Comparison of ENCODE assay signal across 8 cellular contexts in genomic region chr19:58519087-58519354, GRCh38. TPM values are rescaled to one million over a fixed set of nuclear protein-coding genes. Genes with fewer than 3 reads are reported as not detected.
DNase-seq lines count a peak whose midpoint lies in the region; ATAC-seq and TF ChIP-seq lines count a peak whose summit lies in the region.

No MANE protein-coding gene starts in this region.

- no peak for TF ChIP-seq EP300 in ovary (IDR thresholded peaks at IDR 0.05)

- no peaks in the 10 kb centered on the region for H3F3A ChIP-seq in Loucy (ENCODE audit: low read depth)

- ATAC-seq in GM18867 (IDR thresholded peaks at IDR 0.05; ENCODE audit: unreplicated experiment), result peak; percentile 3
- no peak for ATAC-seq in GM18502 (IDR thresholded peaks at IDR 0.05; ENCODE audit: poor library complexity, unreplicated experiment)

- H3K4me1 ChIP-seq in Loucy (ENCODE audit: insufficient read depth, low read length, poor library complexity, severe bottlenecking) (peaks cover 29% of the 10 kb centered on the region), SJCRH30 (no peaks in the 10 kb centered on the region), adrenal gland (replicated peaks in 1 of 2) (peaks cover 24 to 31% of the 10 kb centered on the region in 2 donors), cardiac muscle cell (ENCODE audit: low read depth) (peaks cover 15% of the 10 kb centered on the region), ovary (ENCODE audit: insufficient read depth) (peaks cover 7% of the 10 kb centered on the region)

- H3K9me2 ChIP-seq in Loucy (replicated peaks; ENCODE audit: low read depth, low read length), result no peaks in the 10 kb centered on the region

- H3K9me3 ChIP-seq in Loucy (ENCODE audit: insufficient read depth, low read depth, low read length), result no peaks in the 10 kb centered on the region
- no peaks in the 10 kb centered on the region for H3K9me3 ChIP-seq in SJCRH30 (replicated peaks)
- H3K9me3 ChIP-seq in adrenal gland (replicated peaks in 1 of 3), result no peaks in the 10 kb centered on the region
- no peaks in the 10 kb centered on the region for H3K9me3 ChIP-seq in cardiac muscle cell (ENCODE audit: low read depth)
- no peaks in the 10 kb centered on the region for H3K9me3 ChIP-seq in ovary

- peak; percentile 80 for DNase-seq in AG08395 (ENCODE audit: low spot score)
- peak; percentile 77 to 84 for DNase-seq in SJCRH30
- DNase-seq in adrenal gland, result peak; percentile 58 to 85 (median 75)
- peak; percentile 82 to 87 for DNase-seq in cardiac muscle cell (ENCODE audit: low read depth in 1 of 2, low spot score in 1 of 2)
- peak; percentile 59 to 78 (median 66) for DNase-seq in ovary

- intact Hi-C loops in adrenal gland (cut with DNase I) (no loop called here), ovary (cut with DNase I) (loop anchor here in 1 of 4 donors (1.0 kb wide), 1 partner anchor 39 kb away; the partner anchor contains the start of gene UBE2M)

- peak overlapping the region; percentile 87 for H3K4me3 ChIP-seq in Loucy (ENCODE audit: low read length, poor library complexity, severe bottlenecking)
- peak overlapping the region; percentile 75 for H3K4me3 ChIP-seq in SJCRH30
- peak overlapping the region; percentile 22 to 82 (median 38) for H3K4me3 ChIP-seq in adrenal gland
- H3K4me3 ChIP-seq in cardiac muscle cell, result peak overlapping the region; percentile 76
- peak overlapping the region; percentile 76 for H3K4me3 ChIP-seq in ovary

- WGBS in adrenal gland, 4 donors, result 0% methylated on average over 10 to 14 of the region's 14 CpGs; no CpG with 5 or more reads in 1 of the 4 donors
- 0 to 1% (median 1%) methylated on average over 11 to 14 of the region's 14 CpGs for WGBS in ovary, 3 donors

- H2AFZ ChIP-seq in Loucy (ENCODE audit: low read length), result peak overlapping the region; percentile 92

- no peaks in the 10 kb centered on the region for H3K36me3 ChIP-seq in Loucy (ENCODE audit: insufficient read depth, low read length)
- H3K36me3 ChIP-seq in SJCRH30, result no peaks in the 10 kb centered on the region; the same call in 1 of the 2 replicates
- peaks cover 0 to 16% of the 10 kb centered on the region in 2 donors for H3K36me3 ChIP-seq in adrenal gland (replicated peaks in 1 of 2)
- H3K36me3 ChIP-seq in cardiac muscle cell, result peaks cover 13% of the 10 kb centered on the region
- H3K36me3 ChIP-seq in ovary, result no peaks in the 10 kb centered on the region

- TF ChIP-seq CTCF in Loucy (conservative IDR thresholded peaks at IDR 0.05; ENCODE audit: low read length) (peak; percentile 55), adrenal gland (IDR thresholded peaks at IDR 0.05) (peak in 3 of 6 experiments; percentile 43 to 78 (median 70)), cardiac muscle cell (IDR thresholded peaks at IDR 0.05; ENCODE audit: low read depth, low read length) (peak; percentile 78), ovary (IDR thresholded peaks at IDR 0.05) (peak in 1 of 3 donors; percentile 15)

- peak overlapping the region; percentile 67 for H3K27ac ChIP-seq in SJCRH30
- peak overlapping the region; percentile 78 to 98 (median 94) for H3K27ac ChIP-seq in adrenal gland
- peak overlapping the region; percentile 92 for H3K27ac ChIP-seq in cardiac muscle cell
- H3K27ac ChIP-seq in ovary, result peak overlapping the region; percentile 65 to 86

- H3K4me2 ChIP-seq in Loucy (ENCODE audit: low read depth, low read length, poor library complexity, severe bottlenecking), result peak overlapping the region; percentile 93

- no peaks in the 10 kb centered on the region for H4K20me1 ChIP-seq in Loucy (ENCODE audit: insufficient read depth, low read length, poor library complexity, severe bottlenecking)

- peaks cover 45% of the 10 kb centered on the region for H3K79me2 ChIP-seq in Loucy (ENCODE audit: insufficient read depth, low read length)

- H3K9ac ChIP-seq in Loucy (ENCODE audit: low read depth, low read length, poor library complexity, severe bottlenecking), result peak overlapping the region; percentile 97

- TF ChIP-seq POLR2A in adrenal gland (IDR thresholded peaks at IDR 0.05), result no peak
- TF ChIP-seq POLR2A in ovary (IDR thresholded peaks at IDR 0.05), result no peak

- no peaks in the 10 kb centered on the region for H3K27me3 ChIP-seq in Loucy (ENCODE audit: insufficient read depth, low read length, poor library complexity, severe bottlenecking)
- no peaks in the 10 kb centered on the region for H3K27me3 ChIP-seq in SJCRH30
- H3K27me3 ChIP-seq in adrenal gland, result no peaks in the 10 kb centered on the region
- H3K27me3 ChIP-seq in cardiac muscle cell, result no peaks in the 10 kb centered on the region
- no peaks in the 10 kb centered on the region for H3K27me3 ChIP-seq in ovary

RNA-seq across cellular contexts. Expression of gene ZBTB45, which starts 0.6 kb away (rescaled TPM):
- total RNA-seq in SJCRH30 (2014; rRNA removed; shearing (Covaris generic)), result 5.1 and 5.5 TPM in 2 replicates
- total RNA-seq in adrenal gland, result 10 to 100 TPM; 10.2 to 20.4 (median 14.9) TPM
- 10 to 100 TPM in 1 of 3 donors, 1 to 10 TPM in 2; 1.7 to 12.6 (median 7.9) TPM for polyA plus RNA-seq in adrenal gland
- 22.8 and 26.3 TPM in 2 replicates for total RNA-seq in cardiac muscle cell
- 29.4 and 34.6 TPM in 2 replicates for polyA plus RNA-seq in cardiac muscle cell
- 10 to 100 TPM in 5 of 7 donors, 1 to 10 TPM in 2; 8.1 to 23.3 (median 17.3) TPM for total RNA-seq in ovary
- polyA plus RNA-seq in ovary, result 10 to 100 TPM in 1 of 2 donors, 1 to 10 TPM in 1; 1.1 to 11.6 TPM

RNA-seq across cellular contexts. Expression of gene SLC27A5, which starts 7.2 kb away (rescaled TPM):
- 0.89 and 1.0 TPM in 2 replicates for total RNA-seq in SJCRH30 (2014; rRNA removed; shearing (Covaris generic))
- total RNA-seq in adrenal gland (10 to 100 TPM in 2 of 8 donors, 1 to 10 TPM in 6; 3.8 to 12.8 (median 8.7) TPM), cardiac muscle cell (17.7 and 23.9 TPM in 2 replicates), ovary (10 to 100 TPM in 4 of 7 donors, 1 to 10 TPM in 3; 6.5 to 14.8 (median 11.1) TPM)
- polyA plus RNA-seq in adrenal gland (10 to 100 TPM in 2 of 3 donors, 1 to 10 TPM in 1; 5.9 to 18.3 (median 17.5) TPM), cardiac muscle cell (22.5 and 22.8 TPM in 2 replicates), ovary (10 to 100 TPM in 1 of 2 donors, under 1 TPM in 1; 0.70 to 14.2 TPM)

RNA-seq across cellular contexts. Expression of gene TRIM28, which starts 24.8 kb away (rescaled TPM):
- 586 and 615 TPM in 2 replicates for total RNA-seq in SJCRH30 (2014; rRNA removed; shearing (Covaris generic))
- total RNA-seq in adrenal gland (100 to 1,000 TPM; 161 to 279 (median 228) TPM), cardiac muscle cell (563 and 650 TPM in 2 replicates), ovary (100 to 1,000 TPM; 193 to 505 (median 348) TPM)
- polyA plus RNA-seq in adrenal gland (100 to 1,000 TPM; 245 to 302 (median 254) TPM), cardiac muscle cell (303 and 343 TPM in 2 replicates), ovary (100 to 1,000 TPM; 270 to 294 TPM)

RNA-seq across cellular contexts. Expression of gene CHMP2A, which starts 35.9 kb away (rescaled TPM):
- total RNA-seq in SJCRH30 (2014; rRNA removed; shearing (Covaris generic)), result 40.1 and 44.9 TPM in 2 replicates
- total RNA-seq in adrenal gland (100 to 1,000 TPM; 146 to 246 (median 204) TPM), cardiac muscle cell (223 and 265 TPM in 2 replicates), ovary (100 to 1,000 TPM in 2 of 7 donors, 10 to 100 TPM in 5; 54.2 to 105 (median 96.1) TPM)
- polyA plus RNA-seq in adrenal gland (100 to 1,000 TPM; 273 to 560 (median 394) TPM), cardiac muscle cell (247 and 319 TPM in 2 replicates), ovary (100 to 1,000 TPM; 137 to 143 TPM)

RNA-seq across cellular contexts. Expression of gene UBE2M, which starts 39.4 kb away (rescaled TPM):
- total RNA-seq in SJCRH30 (2014; rRNA removed; shearing (Covaris generic)), result 62.8 and 72.0 TPM in 2 replicates
- total RNA-seq in adrenal gland (100 to 1,000 TPM in 1 of 8 donors, 10 to 100 TPM in 7; 19.9 to 164 (median 54.6) TPM), cardiac muscle cell (70.8 and 79.0 TPM in 2 replicates), ovary (10 to 100 TPM; 13.8 to 75.0 (median 62.6) TPM)
- polyA plus RNA-seq in adrenal gland (100 to 1,000 TPM in 1 of 3 donors, 10 to 100 TPM in 2; 51.1 to 193 (median 55.6) TPM), cardiac muscle cell (169 and 177 TPM in 2 replicates), ovary (100 to 1,000 TPM in 1 of 2 donors, 10 to 100 TPM in 1; 43.8 to 110 TPM)
